In genomic region chr5:75510836-75511434, GRCh38 we compare ENCODE assay signal across 8 cellular contexts. TPM values are rescaled to one million over a fixed set of nuclear protein-coding genes. Genes with fewer than 3 reads are reported as not detected.
DNase-seq lines count a peak whose midpoint lies in the region; ATAC-seq lines count a peak whose summit lies in the region.

No MANE protein-coding gene starts in this region.

- H3K36me3 ChIP-seq in KOPT-K1 (ENCODE audit: insufficient read depth, low read length) = no peaks in the 10 kb centered on the region
- H3K36me3 ChIP-seq in esophagus (ENCODE audit: control insufficient read depth in 2 of 2, insufficient read depth in 2 of 2, low read length in 1 of 2) = no peaks in the 10 kb centered on the region

- H3K4me3 ChIP-seq in esophagus (ENCODE audit: low read depth in 1 of 2, low read length in 2 of 2) = peak overlapping the region; percentile 72 to 99

- peaks cover 24% of the 10 kb centered on the region for H3K36me3 Mint-ChIP-seq in stimulated activated naive CD8-positive, alpha-beta T cell treated with anti-CD3 and anti-CD28 coated beads, Interleukin-15, Interleukin-2, amounts not matched to agents 100 ng/mL and 50 ng/mL, for 24 hours (ENCODE audit: low read depth)

- no peaks in the 10 kb centered on the region for H3K4me1 ChIP-seq in esophagus (ENCODE audit: control insufficient read depth in 2 of 2, insufficient read depth in 2 of 2, low read length in 1 of 2)

- peak overlapping the region; percentile 93 for H3K4me3 Mint-ChIP-seq in stimulated activated naive CD8-positive, alpha-beta T cell treated with anti-CD3 and anti-CD28 coated beads, Interleukin-15, Interleukin-2, amounts not matched to agents 100 ng/mL and 50 ng/mL, for 24 hours

- H3K4me1 Mint-ChIP-seq in stimulated activated naive CD8-positive, alpha-beta T cell treated with anti-CD3 and anti-CD28 coated beads, Interleukin-15, Interleukin-2, amounts not matched to agents 100 ng/mL and 50 ng/mL, for 24 hours (ENCODE audit: low read depth) = peaks cover 60% of the 10 kb centered on the region

- peak overlapping the region; percentile 94 for H3K27ac Mint-ChIP-seq in stimulated activated naive CD8-positive, alpha-beta T cell treated with anti-CD3 and anti-CD28 coated beads, Interleukin-15, Interleukin-2, amounts not matched to agents 100 ng/mL and 50 ng/mL, for 24 hours

- 0 to 2% methylated on average over 43 to 54 of the region's 54 CpGs for WGBS in esophagus, 2 donors

- peak overlapping the region; percentile 77 for H3K27ac ChIP-seq in KOPT-K1 (ENCODE audit: low read depth, low read length, poor library complexity, severe bottlenecking)
- H3K27ac ChIP-seq in esophagus (ENCODE audit: low read depth in 2 of 2, low read length in 1 of 2) = peak overlapping the region; percentile 92 to 96

- H3K9me3 Mint-ChIP-seq in stimulated activated naive CD8-positive, alpha-beta T cell treated with anti-CD3 and anti-CD28 coated beads, Interleukin-15, Interleukin-2, amounts not matched to agents 100 ng/mL and 50 ng/mL, for 24 hours = no peaks in the 10 kb centered on the region

- ATAC-seq in GM21786 (IDR thresholded peaks at IDR 0.05; ENCODE audit: unreplicated experiment) = peak; percentile 18

- DNase-seq in ELF-1 (ENCODE audit: low read depth, low spot score) = peak; percentile 79
- peak; percentile 4 for DNase-seq in activated T-cell treated with anti-CD3 and anti-CD28 coated beads for 24 hours (ENCODE audit: low read depth)
- peak; percentile 53 for DNase-seq in myocyte (ENCODE audit: low read depth)
- no peak for DNase-seq in GDM1 (lab: John Stamatoyannopoulos, UW)

- H3K27me3 ChIP-seq in esophagus (ENCODE audit: control insufficient read depth in 1 of 2, insufficient read depth in 2 of 2, low read length in 2 of 2) = no peaks in the 10 kb centered on the region

- H3K27me3 Mint-ChIP-seq in stimulated activated naive CD8-positive, alpha-beta T cell treated with anti-CD3 and anti-CD28 coated beads, Interleukin-15, Interleukin-2, amounts not matched to agents 100 ng/mL and 50 ng/mL, for 24 hours = no peaks in the 10 kb centered on the region

- H3K9me3 ChIP-seq in KOPT-K1 (ENCODE audit: insufficient read depth, low read length, poor library complexity, severe bottlenecking) (peaks cover 6% of the 10 kb centered on the region), esophagus (ENCODE audit: control insufficient read depth in 2 of 2, insufficient read depth in 1 of 2, low read depth in 1 of 2, low read length in 1 of 2) (no peaks in the 10 kb centered on the region)

RNA-seq across cellular contexts. Expression of gene CERT1, which starts 0.5 kb away (rescaled TPM):
- polyA plus RNA-seq in esophagus = 10 to 100 TPM; 13.4 to 13.5 TPM
- total RNA-seq in myocyte = 18.2 and 30.1 TPM in 2 replicates
- polyA plus RNA-seq in myocyte (2012) = 27.7 TPM

RNA-seq across cellular contexts. Expression of gene POLK, which starts 0.8 kb away (rescaled TPM):
- polyA plus RNA-seq in esophagus = 1 to 10 TPM; 3.2 to 3.5 TPM
- 37.7 and 40.1 TPM in 2 replicates for total RNA-seq in myocyte
- 6.4 TPM for polyA plus RNA-seq in myocyte (2012)
